ENCODE assay signal across 21 cellular contexts in genomic region chr21:43981151-43981870, GRCh38. TPM values are rescaled to one million over a fixed set of nuclear protein-coding genes. Genes with fewer than 3 reads are reported as not detected.
DNase-seq lines count a peak whose midpoint lies in the region; ATAC-seq and TF ChIP-seq lines count a peak whose summit lies in the region.
"Had no signal": no experiment of that assay in that cellular context is flagged by ENCODE, and none has a peak within 500 bp of the region (broad histone marks: within the 10 kb centered on the region; RNA-seq: fewer than 3 reads in every experiment).

No MANE protein-coding gene starts in this region.

- peaks cover 17 to 21% of the 10 kb centered on the region in 2 experiments for H3K4me1 Mint-ChIP-seq in H9
- peaks cover 16% of the 10 kb centered on the region for H3K4me1 Mint-ChIP-seq in activated CD8-positive, alpha-beta T cell treated with anti-CD3 and anti-CD28 coated beads for 36 hours (ENCODE audit: low read depth)
- H3K4me1 Mint-ChIP-seq in naive thymus-derived CD8-positive, alpha-beta T cell = peaks cover 12 to 21% (median 12%) of the 10 kb centered on the region in 4 donors

- H2BK15ac ChIP-seq in H9 (ENCODE audit: low read depth, low read length) = no peak overlapping the region

- no peaks in the 10 kb centered on the region for H3K27me3 ChIP-seq in H9 (ENCODE audit: insufficient read depth, low read length)
- peaks cover 5% of the 10 kb centered on the region for H3K27me3 ChIP-seq in osteoblast (ENCODE audit: insufficient read depth, low read length)
- no peaks in the 10 kb centered on the region for H3K27me3 ChIP-seq in left ventricle myocardium inferior (ENCODE audit: low read depth)
- H3K27me3 ChIP-seq: Peyer's patch had no signal

- H4K91ac ChIP-seq in H9 (ENCODE audit: insufficient read length, low read depth, low read length) = no peak overlapping the region

- H3K4me2 ChIP-seq in H9 (ENCODE audit: insufficient read depth, insufficient read length, low read length) (no peak overlapping the region), osteoblast (ENCODE audit: insufficient read depth, low read length) (no peak overlapping the region)
- H3K4me2 ChIP-seq: GM23338 had no signal

- H2AK5ac ChIP-seq in H9 (ENCODE audit: insufficient read length, low read length) = no peak overlapping the region

- H2BK120ac ChIP-seq in H9 (ENCODE audit: low read depth, low read length, poor library complexity, severe bottlenecking) = no peak overlapping the region

- H3K23me2 ChIP-seq in H9 (ENCODE audit: insufficient read length, low read depth, low read length, poor library complexity, severe bottlenecking) = peaks cover 3% of the 10 kb centered on the region

- no peak overlapping the region for H3K9ac ChIP-seq in H9 (ENCODE audit: extremely low read depth, insufficient read length, low read length)

- H3K18ac ChIP-seq in H9 (ENCODE audit: insufficient read length, low read depth, low read length) = no peak overlapping the region

- peak overlapping the region in 2 of 3 experiments; percentile 18 to 81; a peak in 1 of 7 replicates for H3K27ac Mint-ChIP-seq in H9
- no peak overlapping the region for H3K27ac Mint-ChIP-seq in activated CD8-positive, alpha-beta T cell treated with anti-CD3 and anti-CD28 coated beads for 36 hours
- H3K27ac Mint-ChIP-seq in naive thymus-derived CD8-positive, alpha-beta T cell = peak overlapping the region in 2 of 10 donors; percentile 29 to 69
- H3K27ac Mint-ChIP-seq: GM23338 had no signal

- H3K4me3 ChIP-seq in osteoblast (ENCODE audit: insufficient read depth, low read length) (no peak overlapping the region), left ventricle myocardium inferior (no peak overlapping the region)
- H3K4me3 ChIP-seq: GM23338, Peyer's patch had no signal

- DNase-seq in H9 = no peak
- DNase-seq in osteoblast (ENCODE audit: insufficient read length, low spot score, missing footprints) = peak; percentile 74
- no peak for DNase-seq in activated CD8-positive, alpha-beta T cell treated with anti-CD3 and anti-CD28 coated beads for 36 hours
- DNase-seq in NCI-H226 = no peak
- no peak for DNase-seq in left ventricle myocardium inferior
- DNase-seq in naive thymus-derived CD8-positive, alpha-beta T cell = no peak
- DNase-seq: C1 segment of cervical spinal cord; Calu3; CD8-positive, alpha-beta memory T cell; KBM-7; MM.1S; NCI-H1048; NCI-H187 treated with DMSO at 0.1 percent for 48 hours; NCI-H524; NCI-H774; NK-92 treated with Interleukin-12 subunit alpha and Interleukin-12 subunit beta, amount 100 ng/mL, for 24 hours; Peyer's patch had no signal

- no peak overlapping the region for H3K4ac ChIP-seq in H9 (ENCODE audit: low read depth, low read length)

- H2AFZ ChIP-seq in H9 (ENCODE audit: low read length) (no peak overlapping the region), osteoblast (ENCODE audit: low read length) (no peak overlapping the region)
- H2AFZ ChIP-seq: GM23338 had no signal

- H3K9me3 Mint-ChIP-seq in H9 = no peaks in the 10 kb centered on the region
- H3K9me3 Mint-ChIP-seq in activated CD8-positive, alpha-beta T cell treated with anti-CD3 and anti-CD28 coated beads for 36 hours = no peaks in the 10 kb centered on the region
- H3K9me3 Mint-ChIP-seq in naive thymus-derived CD8-positive, alpha-beta T cell = no peaks in the 10 kb centered on the region
- H3K9me3 Mint-ChIP-seq: CD8-positive, alpha-beta memory T cell; GM23338 had no signal

- H3K23ac ChIP-seq in H9 (ENCODE audit: insufficient read length, low read depth, low read length) = no peak overlapping the region

- no peaks in the 10 kb centered on the region for H3K27me3 Mint-ChIP-seq in H9 (ENCODE audit: low read depth)
- no peaks in the 10 kb centered on the region for H3K27me3 Mint-ChIP-seq in activated CD8-positive, alpha-beta T cell treated with anti-CD3 and anti-CD28 coated beads for 36 hours
- H3K27me3 Mint-ChIP-seq in naive thymus-derived CD8-positive, alpha-beta T cell = no peaks in the 10 kb centered on the region
- H3K27me3 Mint-ChIP-seq: CD8-positive, alpha-beta memory T cell had no signal

- CTCF ChIA-PET in activated CD8-positive, alpha-beta T cell treated with anti-CD3 and anti-CD28 coated beads for 36 hours (lab: Charles Lee) = no interaction called here

- H3K79me2 ChIP-seq in H9 (ENCODE audit: insufficient read depth, low read length) (no peaks in the 10 kb centered on the region), osteoblast (ENCODE audit: insufficient read depth, low read length) (no peaks in the 10 kb centered on the region)

- no peak overlapping the region for H4K5ac ChIP-seq in H9 (ENCODE audit: insufficient read length, low read depth, low read length)

- H2BK20ac ChIP-seq in H9 (ENCODE audit: low read depth, low read length, poor library complexity, severe bottlenecking) = no peak overlapping the region

- no peak overlapping the region for H3K4me3 Mint-ChIP-seq in H9
- no peak overlapping the region for H3K4me3 Mint-ChIP-seq in activated CD8-positive, alpha-beta T cell treated with anti-CD3 and anti-CD28 coated beads for 36 hours
- no peak overlapping the region for H3K4me3 Mint-ChIP-seq in naive thymus-derived CD8-positive, alpha-beta T cell
- H3K4me3 Mint-ChIP-seq: CD8-positive, alpha-beta memory T cell; GM23338 had no signal

- POLR2A ChIA-PET in activated CD8-positive, alpha-beta T cell treated with anti-CD3 and anti-CD28 coated beads for 36 hours (lab: Charles Lee) = interaction anchor here (0.6 kb wide), 1 partner anchor 32 kb away, joined by 3 read pairs; no protein-coding TSS in a partner anchor
- POLR2A ChIA-PET in naive thymus-derived CD8-positive, alpha-beta T cell (lab: Charles Lee) = no interaction called here

- H3K36me3 Mint-ChIP-seq in H9 (ENCODE audit: insufficient read depth in 1 of 3, low read depth in 3 of 3) = no peaks in the 10 kb centered on the region
- H3K36me3 Mint-ChIP-seq in activated CD8-positive, alpha-beta T cell treated with anti-CD3 and anti-CD28 coated beads for 36 hours (ENCODE audit: low read depth) = no peaks in the 10 kb centered on the region
- H3K36me3 Mint-ChIP-seq in naive thymus-derived CD8-positive, alpha-beta T cell = peaks cover 0 to 29% (median 0%) of the 10 kb centered on the region in 3 donors

- WGBS in H9 (ENCODE audit: extremely low coverage, insufficient read length, low lambda C conversion rate) = no CpG with 5 or more reads among the region's 26 CpGs

- H3K14ac ChIP-seq in H9 (ENCODE audit: insufficient read depth, low read length) = no peak overlapping the region

- no peak for TF ChIP-seq CTCF in H9 (conservative IDR thresholded peaks at IDR 0.05)
- TF ChIP-seq CTCF in VCaP (conservative IDR thresholded peaks at IDR 0.05) = no peak
- TF ChIP-seq CTCF in osteoblast (IDR thresholded peaks at IDR 0.05; ENCODE audit: extremely low read depth, low read depth, low read length) = no peak
- no peak for TF ChIP-seq CTCF in activated CD8-positive, alpha-beta T cell treated with anti-CD3 and anti-CD28 coated beads for 36 hours (IDR thresholded peaks at IDR 0.05)
- no peak for TF ChIP-seq CTCF in left ventricle myocardium inferior (IDR thresholded peaks at IDR 0.05; ENCODE audit: borderline replicate concordance)

- intact Hi-C loops in activated CD8-positive, alpha-beta T cell treated with anti-CD3 and anti-CD28 coated beads for 36 hours (cut with micrococcal nuclease) = no loop called here
- intact Hi-C loops in left ventricle myocardium inferior (cut with micrococcal nuclease) = no loop called here

- H3T11ph ChIP-seq in H9 (ENCODE audit: low read length) = no peak overlapping the region

- no peak overlapping the region for H4K8ac ChIP-seq in H9 (replicated peaks; ENCODE audit: insufficient read length, low read depth, low read length)

- H3K36me3 ChIP-seq in osteoblast (ENCODE audit: insufficient read depth, low read length) (peaks cover 30% of the 10 kb centered on the region), left ventricle myocardium inferior (peaks cover 68% of the 10 kb centered on the region)

- no peaks in the 10 kb centered on the region for H3K79me1 ChIP-seq in H9 (ENCODE audit: insufficient read depth, low read depth, low read length, poor library complexity, severe bottlenecking)

- H3K4me1 ChIP-seq in H9 (ENCODE audit: insufficient read depth, low read length) = no peaks in the 10 kb centered on the region; the same call in 1 of the 2 replicates
- no peaks in the 10 kb centered on the region for H3K4me1 ChIP-seq in osteoblast (ENCODE audit: insufficient read depth, low read length)
- H3K4me1 ChIP-seq in left ventricle myocardium inferior = peaks cover 8% of the 10 kb centered on the region

- ATAC-seq in esophagus mucosa = peak; percentile 5
- ATAC-seq in activated CD8-positive, alpha-beta T cell treated with anti-CD3 and anti-CD28 coated beads for 36 hours = no peak
- ATAC-seq in naive thymus-derived CD8-positive, alpha-beta T cell = no peak
- ATAC-seq: SK-N-SH treated with all-trans-retinoic acid at 6 μM for 48 hours had no signal

- H2BK12ac ChIP-seq in H9 (ENCODE audit: insufficient read length, low read depth, low read length) = no peak overlapping the region

- no peak overlapping the region for H3K56ac ChIP-seq in H9 (ENCODE audit: insufficient read length, low read depth, low read length)

- no peak overlapping the region for H3K27ac ChIP-seq in H9 (ENCODE audit: insufficient read length, low read depth, low read length)
- H3K27ac ChIP-seq in VCaP = peak overlapping the region; percentile 100
- no peak overlapping the region for H3K27ac ChIP-seq in osteoblast (ENCODE audit: low read depth, low read length)
- H3K27ac ChIP-seq in left ventricle myocardium inferior (replicated peaks) = no peak overlapping the region
- H3K27ac ChIP-seq: Peyer's patch had no signal

- H3K9me3 ChIP-seq in H9 (ENCODE audit: control insufficient read depth, low read depth, low read length) (no peaks in the 10 kb centered on the region), osteoblast (ENCODE audit: low read depth, low read length) (no peaks in the 10 kb centered on the region), left ventricle myocardium inferior (replicated peaks) (no peaks in the 10 kb centered on the region)
- H3K9me3 ChIP-seq: Peyer's patch had no signal

- no peaks in the 10 kb centered on the region for H4K20me1 ChIP-seq in H9 (ENCODE audit: control insufficient read depth, insufficient read depth, insufficient read length)
- H4K20me1 ChIP-seq in osteoblast (ENCODE audit: insufficient read depth, low read length) = peaks cover 3% of the 10 kb centered on the region

- H2BK5ac ChIP-seq in H9 (ENCODE audit: insufficient read length, low read length) = no peak overlapping the region

RNA-seq across cellular contexts. Expression of gene TRAPPC10, which starts 30.8 kb away (rescaled TPM):
- total RNA-seq in H9 (2021) = 27.9 and 32.9 TPM in 2 replicates
- 20.2 TPM for total RNA-seq in esophagus mucosa
- 33.0 and 36.2 TPM in 2 replicates for total RNA-seq in osteoblast
- total RNA-seq in activated CD8-positive, alpha-beta T cell treated with anti-CD3 and anti-CD28 coated beads for 36 hours = 10 to 100 TPM; 44.1 to 45.4 TPM
- 21.4 TPM for total RNA-seq in left ventricle myocardium inferior
- 100 to 1,000 TPM in 1 of 2 experiments, 10 to 100 TPM in 1; 97.3 to 107 TPM for total RNA-seq in naive thymus-derived CD8-positive, alpha-beta T cell
- polyA plus RNA-seq in naive thymus-derived CD8-positive, alpha-beta T cell = 10 to 100 TPM; 17.7 to 33.1 (median 22.8) TPM
